ENCODE assay signal across 8 cellular contexts in the genomic region with DNA sequence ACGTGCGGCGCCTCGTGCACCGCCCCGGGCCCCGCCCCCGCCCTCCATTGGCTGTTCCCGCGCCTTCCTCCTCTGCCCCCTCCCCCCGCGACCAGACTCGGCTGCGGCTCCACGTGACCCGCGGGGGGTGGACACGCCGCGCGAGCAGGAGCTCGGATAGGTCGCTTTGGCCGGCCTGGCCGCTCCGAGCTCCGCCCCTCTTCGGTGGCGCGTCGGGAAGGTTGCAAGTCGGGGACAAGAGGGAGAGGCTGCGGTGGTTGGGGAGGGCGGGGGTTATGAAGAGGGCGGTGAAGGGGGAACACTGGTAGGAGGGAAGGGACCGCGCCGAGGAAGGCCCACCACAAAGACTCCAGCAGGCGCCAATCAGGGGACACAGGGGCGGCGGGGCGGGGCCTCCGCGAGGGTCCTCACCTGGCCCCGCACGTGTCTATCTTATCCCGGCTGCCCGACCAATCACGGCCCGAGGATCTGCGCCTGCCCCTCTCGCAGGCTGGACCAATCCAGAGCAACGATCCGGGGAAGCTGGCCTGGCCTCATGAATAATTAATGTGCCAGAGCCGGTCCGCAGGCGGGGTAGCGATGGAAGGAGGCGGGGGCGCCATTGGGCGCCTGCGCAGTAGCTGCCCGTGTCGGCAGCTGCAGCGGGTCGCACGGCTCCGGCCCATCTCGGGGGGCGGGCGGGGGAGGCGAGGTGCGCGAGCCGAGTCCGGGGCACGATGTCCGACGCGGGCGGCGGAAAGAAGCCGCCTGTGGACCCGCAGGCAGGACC. TPM values are rescaled to one million over a fixed set of nuclear protein-coding genes. Genes with fewer than 3 reads are reported as not detected.
DNase-seq lines count a peak whose midpoint lies in the region; ATAC-seq and TF ChIP-seq lines count a peak whose summit lies in the region.

A gene with protein sequence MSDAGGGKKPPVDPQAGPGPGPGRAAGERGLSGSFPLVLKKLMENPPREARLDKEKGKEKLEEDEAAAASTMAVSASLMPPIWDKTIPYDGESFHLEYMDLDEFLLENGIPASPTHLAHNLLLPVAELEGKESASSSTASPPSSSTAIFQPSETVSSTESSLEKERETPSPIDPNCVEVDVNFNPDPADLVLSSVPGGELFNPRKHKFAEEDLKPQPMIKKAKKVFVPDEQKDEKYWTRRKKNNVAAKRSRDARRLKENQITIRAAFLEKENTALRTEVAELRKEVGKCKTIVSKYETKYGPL (plus strand): TSS at position 614 of the 769 bp plus-strand sequence. CDS start 103 bp downstream, at position 717.

- peaks cover 0 to 31% (median 6%) of the 10 kb centered on the region in 4 donors for H3K4me1 Mint-ChIP-seq in CD4-positive, CD25-positive, alpha-beta regulatory T cell
- H3K4me1 Mint-ChIP-seq in activated CD4-positive, alpha-beta memory T cell treated with anti-CD3 and anti-CD28 coated beads, Interleukin-2, amount 10 ng/mL, durations not matched to agents 7 days and 5 days = peaks cover 15% of the 10 kb centered on the region

- CTCF ChIA-PET in activated CD4-positive, alpha-beta memory T cell treated with anti-CD3 and anti-CD28 coated beads, Interleukin-2, amount 10 ng/mL, durations not matched to agents 7 days and 5 days (lab: Charles Lee) = interaction anchor here (0.6 to 2.2 kb wide), 10 partner anchors 22 to 650 kb away, joined by 3 to 11 read pairs (median 5); a partner anchor contains a TSS

- peak within 1 kb of the TSS; percentile 59 for H3K4me3 ChIP-seq in CD4-positive, CD25-positive, alpha-beta regulatory T cell (ENCODE audit: low read depth, low read length)
- H3K4me3 ChIP-seq in dorsolateral prefrontal cortex (peak within 1 kb of the TSS; percentile 65 to 96 (median 86)), liver (ENCODE audit: low read depth in 1 of 3, low read length in 3 of 3) (peak within 1 kb of the TSS; percentile 53 to 89 (median 63))

- intact Hi-C loops in dorsolateral prefrontal cortex (cut with DNase I) = loop anchor here in 1 of 2 donors (2.0 kb wide), 1 partner anchor 15 kb away; no protein-coding TSS in a partner anchor

- no peaks in the 10 kb centered on the region for H3K9me3 ChIP-seq in CD4-positive, CD25-positive, alpha-beta regulatory T cell (ENCODE audit: control insufficient read depth in 2 of 2, low read length in 2 of 2)
- H3K9me3 ChIP-seq in liver (ENCODE audit: control insufficient read depth in 4 of 4, low read length in 3 of 4) = no peaks in the 10 kb centered on the region

- peak within 1 kb of the TSS; percentile 96 to 98 (median 97) for H3K27ac Mint-ChIP-seq in CD4-positive, CD25-positive, alpha-beta regulatory T cell
- H3K27ac Mint-ChIP-seq in activated CD4-positive, alpha-beta memory T cell treated with anti-CD3 and anti-CD28 coated beads, Interleukin-2, amount 10 ng/mL, durations not matched to agents 7 days and 5 days = peak within 1 kb of the TSS; percentile 89

- DNase-seq in CD4-positive, CD25-positive, alpha-beta regulatory T cell = peak; percentile 98 to 99 (median 98)
- DNase-seq in HK-2 (ENCODE audit: unreplicated experiment) (peak; percentile 97), NCI-H82 treated with DMSO at 0.1 percent for 48 hours (lab: John Stamatoyannopoulos, UW; ENCODE audit: unreplicated experiment) (peak; percentile 93), dorsolateral prefrontal cortex (peak; percentile 98 to 100 (median 99))
- DNase-seq in activated CD4-positive, alpha-beta memory T cell treated with anti-CD3 and anti-CD28 coated beads, Interleukin-2, amount 10 ng/mL, durations not matched to agents 7 days and 5 days = peak; percentile 98
- peak; percentile 99 for DNase-seq in stimulated activated CD4-positive, alpha-beta T cell treated with anti-CD3 and anti-CD28 coated beads, Interleukin-4, amount 100 ng/mL, for 1 hour

- no peaks in the 10 kb centered on the region for H3K9me3 Mint-ChIP-seq in CD4-positive, CD25-positive, alpha-beta regulatory T cell
- H3K9me3 Mint-ChIP-seq in activated CD4-positive, alpha-beta memory T cell treated with anti-CD3 and anti-CD28 coated beads, Interleukin-2, amount 10 ng/mL, durations not matched to agents 7 days and 5 days = no peaks in the 10 kb centered on the region

- WGBS in liver = under 1% methylated on average over 84 of the region's 84 CpGs

- H3K4me1 ChIP-seq in CD4-positive, CD25-positive, alpha-beta regulatory T cell (ENCODE audit: control insufficient read depth, insufficient read depth, low read length, poor library complexity, severe bottlenecking) = peaks cover 14% of the 10 kb centered on the region
- H3K4me1 ChIP-seq in liver (ENCODE audit: control insufficient read depth in 4 of 4, insufficient read depth in 4 of 4, low read length in 3 of 4) = peaks cover 3 to 34% (median 27%) of the 10 kb centered on the region in 4 donors

- ATAC-seq in CD4-positive, CD25-positive, alpha-beta regulatory T cell (ENCODE audit: low read depth in 2 of 2) = peak; percentile 86 to 90
- ATAC-seq in GM19455 (IDR thresholded peaks at IDR 0.05; ENCODE audit: unreplicated experiment) = peak; percentile 81

- H3K36me3 ChIP-seq in CD4-positive, CD25-positive, alpha-beta regulatory T cell (ENCODE audit: control insufficient read depth, insufficient read depth, low read length) = no peaks in the 10 kb centered on the region
- peaks cover 0 to 3% (median 0%) of the 10 kb centered on the region in 4 donors for H3K36me3 ChIP-seq in liver (ENCODE audit: control insufficient read depth in 4 of 4, insufficient read depth in 3 of 4, low read depth in 1 of 4, low read length in 3 of 4)

- H3K9ac ChIP-seq in liver (ENCODE audit: low read depth in 1 of 2, low read length in 2 of 2) = peak within 1 kb of the TSS; percentile 38 to 95

- H3K36me3 Mint-ChIP-seq in CD4-positive, CD25-positive, alpha-beta regulatory T cell = no peaks in the 10 kb centered on the region
- no peaks in the 10 kb centered on the region for H3K36me3 Mint-ChIP-seq in activated CD4-positive, alpha-beta memory T cell treated with anti-CD3 and anti-CD28 coated beads, Interleukin-2, amount 10 ng/mL, durations not matched to agents 7 days and 5 days (ENCODE audit: low read depth)

- peak within 1 kb of the TSS; percentile 96 for H3K27ac ChIP-seq in CD4-positive, CD25-positive, alpha-beta regulatory T cell (ENCODE audit: insufficient read depth, low read length, poor library complexity, severe bottlenecking)
- H3K27ac ChIP-seq in dorsolateral prefrontal cortex (peak within 1 kb of the TSS; percentile 96 to 100 (median 99)), liver (ENCODE audit: low read depth in 1 of 2, low read length in 2 of 2) (peak within 1 kb of the TSS; percentile 94 to 97)

- TF ChIP-seq CTCF in dorsolateral prefrontal cortex (IDR thresholded peaks at IDR 0.05 in 54 of 56, conservative IDR thresholded peaks at IDR 0.05 in 2 of 56; ENCODE audit: low read depth in 1 of 56, partially characterized antibody in 56 of 56) (no peak), liver (IDR thresholded peaks at IDR 0.05; ENCODE audit: low read depth, low read length, missing input control) (no peak)

- H3K4me3 Mint-ChIP-seq in CD4-positive, CD25-positive, alpha-beta regulatory T cell = peak within 1 kb of the TSS; percentile 92 to 98 (median 95)
- peak within 1 kb of the TSS; percentile 88 for H3K4me3 Mint-ChIP-seq in activated CD4-positive, alpha-beta memory T cell treated with anti-CD3 and anti-CD28 coated beads, Interleukin-2, amount 10 ng/mL, durations not matched to agents 7 days and 5 days

- no peak for TF ChIP-seq RAD21 in liver (IDR thresholded peaks at IDR 0.05)

- no peaks in the 10 kb centered on the region for H3K27me3 ChIP-seq in CD4-positive, CD25-positive, alpha-beta regulatory T cell (ENCODE audit: control insufficient read depth, insufficient read depth, low read length)
- H3K27me3 ChIP-seq in dorsolateral prefrontal cortex (no peaks in the 10 kb centered on the region), liver (ENCODE audit: control insufficient read depth in 4 of 4, insufficient read depth in 4 of 4, low read length in 3 of 4) (no peaks in the 10 kb centered on the region)

- POLR2A ChIA-PET in activated CD4-positive, alpha-beta memory T cell treated with anti-CD3 and anti-CD28 coated beads, Interleukin-2, amount 10 ng/mL, durations not matched to agents 7 days and 5 days (lab: Charles Lee) = interaction anchor here (0.6 to 4.3 kb wide), 19 partner anchors 9 to 431 kb away, joined by 3 to 36 read pairs (median 4); a partner anchor contains a TSS

- H3K27me3 Mint-ChIP-seq in CD4-positive, CD25-positive, alpha-beta regulatory T cell = peaks cover 6% of the 10 kb centered on the region
- H3K27me3 Mint-ChIP-seq in activated CD4-positive, alpha-beta memory T cell treated with anti-CD3 and anti-CD28 coated beads, Interleukin-2, amount 10 ng/mL, durations not matched to agents 7 days and 5 days = peaks cover under 1% of the 10 kb centered on the region

TF ChIP-seq in liver, 16 proteins besides CTCF, POLR2A, EP300 and RAD21 (continues in another document):
- TF ChIP-seq YY1 (IDR thresholded peaks at IDR 0.05) = peak; percentile 53
- TF ChIP-seq, protein P1, sequence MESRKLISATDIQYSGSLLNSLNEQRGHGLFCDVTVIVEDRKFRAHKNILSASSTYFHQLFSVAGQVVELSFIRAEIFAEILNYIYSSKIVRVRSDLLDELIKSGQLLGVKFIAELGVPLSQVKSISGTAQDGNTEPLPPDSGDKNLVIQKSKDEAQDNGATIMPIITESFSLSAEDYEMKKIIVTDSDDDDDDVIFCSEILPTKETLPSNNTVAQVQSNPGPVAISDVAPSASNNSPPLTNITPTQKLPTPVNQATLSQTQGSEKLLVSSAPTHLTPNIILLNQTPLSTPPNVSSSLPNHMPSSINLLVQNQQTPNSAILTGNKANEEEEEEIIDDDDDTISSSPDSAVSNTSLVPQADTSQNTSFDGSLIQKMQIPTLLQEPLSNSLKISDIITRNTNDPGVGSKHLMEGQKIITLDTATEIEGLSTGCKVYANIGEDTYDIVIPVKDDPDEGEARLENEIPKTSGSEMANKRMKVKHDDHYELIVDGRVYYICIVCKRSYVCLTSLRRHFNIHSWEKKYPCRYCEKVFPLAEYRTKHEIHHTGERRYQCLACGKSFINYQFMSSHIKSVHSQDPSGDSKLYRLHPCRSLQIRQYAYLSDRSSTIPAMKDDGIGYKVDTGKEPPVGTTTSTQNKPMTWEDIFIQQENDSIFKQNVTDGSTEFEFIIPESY (IDR thresholded peaks at IDR 0.05) = no peak
- TF ChIP-seq TAF1 (conservative IDR thresholded peaks at IDR 0.05) = no peak
- TF ChIP-seq FOXA2 (IDR thresholded peaks at IDR 0.05) = no peak
- TF ChIP-seq FOXA1 (IDR thresholded peaks at IDR 0.05) = no peak
- peak; percentile 50 for TF ChIP-seq SP1 (IDR thresholded peaks at IDR 0.05)

RNA-seq across cellular contexts. Expression of the gene that starts here (rescaled TPM):
- 9.4 TPM for total RNA-seq in CD4-positive, CD25-positive, alpha-beta regulatory T cell
- polyA plus RNA-seq in CD4-positive, CD25-positive, alpha-beta regulatory T cell = 1 to 10 TPM; 4.6 to 5.6 (median 5.1) TPM
- total RNA-seq in activated CD4-positive, alpha-beta memory T cell treated with anti-CD3 and anti-CD28 coated beads, Interleukin-2, amount 10 ng/mL, durations not matched to agents 7 days and 5 days = 1 to 10 TPM; 2.3 to 3.3 TPM
- 100 to 1,000 TPM in 77 of 120 experiments, 10 to 100 TPM in 43; 47.8 to 173 (median 111) TPM for total RNA-seq in dorsolateral prefrontal cortex
- 10 to 100 TPM in 1 of 2 donors, 1 to 10 TPM in 1; 8.8 to 16.2 TPM for total RNA-seq in liver
- 10 to 100 TPM in 1 of 2 donors, 1 to 10 TPM in 1; 5.7 to 11.6 TPM for polyA plus RNA-seq in liver

Comparison
In these comparisons a context has a peak if more than half of its experiments do, and no peak if none do; other contexts are left out.
1. Peak in every context shown above with its lines: DNase-seq, ATAC-seq, H3K4me3 ChIP-seq and H3K27ac ChIP-seq.